ENCODE assay signal across 17 cellular contexts in genomic region chr6:15499591-15499990, GRCh38.
DNase-seq lines count a peak whose midpoint lies in the region; ATAC-seq and TF ChIP-seq lines count a peak whose summit lies in the region.
"Had no signal": no experiment of that assay in that cellular context is flagged by ENCODE, and none has a peak within 500 bp of the region (broad histone marks: within the 10 kb centered on the region; RNA-seq: fewer than 3 reads in every experiment).

No MANE protein-coding gene starts in this region.

- H3K18ac ChIP-seq in neuronal stem cell (ENCODE audit: low read length) = no peak overlapping the region

- no peak overlapping the region for H2BK15ac ChIP-seq in neuronal stem cell (ENCODE audit: low read length)

- H4K91ac ChIP-seq in neuronal stem cell (ENCODE audit: low read depth, low read length, poor library complexity) = no peak overlapping the region

- H3K27ac ChIP-seq in neuronal stem cell (replicated peaks; ENCODE audit: low read length) = no peak overlapping the region
- H3K27ac ChIP-seq in upper lobe of right lung = no peak overlapping the region

- H2BK5ac ChIP-seq in neuronal stem cell (ENCODE audit: low read length) = no peak overlapping the region

- no peak overlapping the region for H3K4me3 Mint-ChIP-seq in activated T-cell treated with anti-CD3 and anti-CD28 coated beads, Interleukin-2, amount 50 U/mL, for 72 hours
- H3K4me3 Mint-ChIP-seq in activated T-cell treated with anti-CD3 and anti-CD28 coated beads, Interleukin-2, amount 50 U/mL, for 4 hours = no peak overlapping the region
- no peak overlapping the region for H3K4me3 Mint-ChIP-seq in activated T-helper 17 cell treated with anti-CD3 and anti-CD28 coated beads, Interleukin-2, amount 50 U/mL, for 72 hours
- H3K4me3 Mint-ChIP-seq: B cell; CD8-positive, alpha-beta T cell had no signal

- H3K14ac ChIP-seq in neuronal stem cell (ENCODE audit: low read length) = no peak overlapping the region

- no peaks in the 10 kb centered on the region for H3K9me3 Mint-ChIP-seq in activated T-cell treated with anti-CD3 and anti-CD28 coated beads, Interleukin-2, amount 50 U/mL, for 72 hours
- no peaks in the 10 kb centered on the region for H3K9me3 Mint-ChIP-seq in activated T-cell treated with anti-CD3 and anti-CD28 coated beads, Interleukin-2, amount 50 U/mL, for 4 hours
- no peaks in the 10 kb centered on the region for H3K9me3 Mint-ChIP-seq in activated T-helper 17 cell treated with anti-CD3 and anti-CD28 coated beads, Interleukin-2, amount 50 U/mL, for 72 hours
- H3K9me3 Mint-ChIP-seq: CD8-positive, alpha-beta T cell had no signal

- no peak for TF ChIP-seq CTCF in upper lobe of right lung (IDR thresholded peaks at IDR 0.05)

- H3K27me3 ChIP-seq in neuronal stem cell (ENCODE audit: control insufficient read depth in 3 of 3, insufficient read depth in 3 of 3, low read depth in 1 of 3, low read length in 3 of 3) (no peaks in the 10 kb centered on the region), upper lobe of right lung (no peaks in the 10 kb centered on the region)

- H3K27ac Mint-ChIP-seq in activated T-cell treated with anti-CD3 and anti-CD28 coated beads, Interleukin-2, amount 50 U/mL, for 72 hours = peak overlapping the region; percentile 70
- peak overlapping the region; percentile 41 for H3K27ac Mint-ChIP-seq in activated T-helper 17 cell treated with anti-CD3 and anti-CD28 coated beads, Interleukin-2, amount 50 U/mL, for 72 hours
- H3K27ac Mint-ChIP-seq: B cell had no signal

- H4K8ac ChIP-seq in neuronal stem cell (ENCODE audit: low read depth, low read length) = no peak overlapping the region

- H3K36me3 ChIP-seq in neuronal stem cell (replicated peaks in 1 of 2; ENCODE audit: control insufficient read depth in 2 of 2, insufficient read depth in 2 of 2, low read length in 2 of 2) (peaks cover 39 to 98% of the 10 kb centered on the region in 2 donors), upper lobe of right lung (peaks cover 30% of the 10 kb centered on the region)

- no peak overlapping the region for H2AFZ ChIP-seq in neuronal stem cell (ENCODE audit: low read length)

- no peaks in the 10 kb centered on the region for H3K4me1 Mint-ChIP-seq in activated T-cell treated with anti-CD3 and anti-CD28 coated beads, Interleukin-2, amount 50 U/mL, for 72 hours (ENCODE audit: low read depth)
- H3K4me1 Mint-ChIP-seq in activated T-cell treated with anti-CD3 and anti-CD28 coated beads, Interleukin-2, amount 50 U/mL, for 4 hours (ENCODE audit: low read depth) = peaks cover 2% of the 10 kb centered on the region
- no peaks in the 10 kb centered on the region for H3K4me1 Mint-ChIP-seq in activated T-helper 17 cell treated with anti-CD3 and anti-CD28 coated beads, Interleukin-2, amount 50 U/mL, for 72 hours

- peaks cover 8 to 37% of the 10 kb centered on the region in 2 donors for H3K36me3 Mint-ChIP-seq in activated T-cell treated with anti-CD3 and anti-CD28 coated beads, Interleukin-2, amount 50 U/mL, for 72 hours (ENCODE audit: insufficient read depth in 2 of 2)
- H3K36me3 Mint-ChIP-seq in activated T-cell treated with anti-CD3 and anti-CD28 coated beads, Interleukin-2, amount 50 U/mL, for 4 hours (ENCODE audit: insufficient read depth) = peaks cover 49% of the 10 kb centered on the region
- peaks cover 99% of the 10 kb centered on the region for H3K36me3 Mint-ChIP-seq in activated T-helper 17 cell treated with anti-CD3 and anti-CD28 coated beads, Interleukin-2, amount 50 U/mL, for 72 hours (ENCODE audit: low read depth)

- no peak overlapping the region for H3K4me2 ChIP-seq in neuronal stem cell (ENCODE audit: insufficient read depth, low read length, poor library complexity, severe bottlenecking)

- H2AK5ac ChIP-seq in neuronal stem cell (ENCODE audit: low read depth, low read length) = no peak overlapping the region

- ATAC-seq in activated T-cell treated with anti-CD3 and anti-CD28 coated beads, Interleukin-2, amount 50 U/mL, for 72 hours (replicated peaks in 1 of 2) = no peak
- no peak for ATAC-seq in activated T-cell treated with anti-CD3 and anti-CD28 coated beads, Interleukin-2, amount 50 U/mL, for 4 hours
- ATAC-seq in activated T-helper 17 cell treated with anti-CD3 and anti-CD28 coated beads, Interleukin-2, amount 50 U/mL, for 72 hours (replicated peaks) = no peak
- ATAC-seq in upper lobe of right lung (no peak), GM18861 (IDR thresholded peaks at IDR 0.05; ENCODE audit: unreplicated experiment) (no peak)
- ATAC-seq: CD8-positive, alpha-beta T cell had no signal

- peak overlapping the region; percentile 11 for H3K23ac ChIP-seq in neuronal stem cell (ENCODE audit: low read depth, low read length, poor library complexity)

- no peak for DNase-seq in activated T-cell treated with anti-CD3 and anti-CD28 coated beads, Interleukin-2, amount 50 U/mL, for 72 hours
- no peak for DNase-seq in activated T-cell treated with anti-CD3 and anti-CD28 coated beads, Interleukin-2, amount 50 U/mL, for 4 hours
- DNase-seq in neuronal stem cell (ENCODE audit: low spot score) = no peak
- peak; percentile 38 for DNase-seq in upper lobe of right lung
- DNase-seq in SKM-1 treated with dmso at 0.1 percent for 144 hours (lab: John Stamatoyannopoulos, UW; ENCODE audit: unreplicated experiment) = no peak
- DNase-seq in AG08396 (ENCODE audit: low spot score) = no peak
- DNase-seq: 8988T; Calu3; CD8-positive, alpha-beta T cell; GF-D8; NCI-H1105; NCI-H2081 treated with DMSO at 0.1 percent for 48 hours; NCI-H748 treated with DMSO at 0.1 percent for 48 hours; Right ventricle myocardium superior had no signal

- no peak overlapping the region for H2BK120ac ChIP-seq in neuronal stem cell (ENCODE audit: low read depth, low read length)

- H3K4me3 ChIP-seq in neuronal stem cell (ENCODE audit: low read length in 2 of 2) = no peak overlapping the region
- H3K4me3 ChIP-seq in upper lobe of right lung = no peak overlapping the region

- H3K9me3 ChIP-seq in neuronal stem cell (replicated peaks in 1 of 2; ENCODE audit: control insufficient read depth in 2 of 2, insufficient read depth in 1 of 2, low read depth in 1 of 2, low read length in 2 of 2) (no peaks in the 10 kb centered on the region), upper lobe of right lung (no peaks in the 10 kb centered on the region)

- no CpG with 5 or more reads among the region's 9 CpGs for WGBS in neuronal stem cell (ENCODE audit: extremely low coverage in 2 of 2, insufficient read length in 2 of 2, insufficient replicate concordance in 1 of 2), 2 donors

- H3K4me1 ChIP-seq in neuronal stem cell (ENCODE audit: control insufficient read depth in 2 of 2, insufficient read depth in 1 of 2, low read depth in 1 of 2, low read length in 2 of 2) (peaks cover 0 to 7% of the 10 kb centered on the region in 2 donors), upper lobe of right lung (peaks cover 13% of the 10 kb centered on the region)

- H3K27me3 Mint-ChIP-seq in activated T-cell treated with anti-CD3 and anti-CD28 coated beads, Interleukin-2, amount 50 U/mL, for 72 hours (ENCODE audit: low read depth) = no peaks in the 10 kb centered on the region
- H3K27me3 Mint-ChIP-seq in activated T-cell treated with anti-CD3 and anti-CD28 coated beads, Interleukin-2, amount 50 U/mL, for 4 hours (ENCODE audit: low read depth) = no peaks in the 10 kb centered on the region
- no peaks in the 10 kb centered on the region for H3K27me3 Mint-ChIP-seq in activated T-helper 17 cell treated with anti-CD3 and anti-CD28 coated beads, Interleukin-2, amount 50 U/mL, for 72 hours
- H3K27me3 Mint-ChIP-seq: B cell had no signal

- H3K9ac ChIP-seq in neuronal stem cell (ENCODE audit: low read depth, low read length, poor library complexity) = no peak overlapping the region

- peaks cover 5% of the 10 kb centered on the region for H3K79me1 ChIP-seq in neuronal stem cell (ENCODE audit: low read depth, low read length)

- no peak overlapping the region for H2BK12ac ChIP-seq in neuronal stem cell (ENCODE audit: low read length)

- intact Hi-C loops in upper lobe of right lung (cut with DNase I) = no loop called here

- no peak overlapping the region for H3K4ac ChIP-seq in neuronal stem cell (ENCODE audit: low read length)
